1 cellular context compared by ENCODE assay signal in genomic region chr2:241798631-241799521, GRCh38.
TF ChIP-seq lines count a peak whose summit lies in the region.

No MANE protein-coding gene starts in this region.

TF ChIP-seq in HepG2, 621 proteins besides CTCF, POLR2A, EP300 and RAD21 (continues in another document):
- no peak for TF ChIP-seq NBN (conservative IDR thresholded peaks at IDR 0.05)
- no peak for TF ChIP-seq KLF13 (CRISPR knock-in tag; IDR thresholded peaks at IDR 0.05)
- peak; percentile 66; the same call in 1 of the 2 replicates for TF ChIP-seq HIC2 (CRISPR knock-in tag; IDR thresholded peaks at IDR 0.05; ENCODE audit: low read depth)
- TF ChIP-seq SRY (CRISPR knock-in tag; IDR thresholded peaks at IDR 0.05), result no peak
- TF ChIP-seq ZUFSP (CRISPR knock-in tag; IDR thresholded peaks at IDR 0.05; ENCODE audit: borderline replicate concordance), result no peak
- TF ChIP-seq PBX3 (CRISPR knock-in tag; IDR thresholded peaks at IDR 0.05; ENCODE audit: borderline replicate concordance), result no peak
- TF ChIP-seq YEATS2 (CRISPR knock-in tag; IDR thresholded peaks at IDR 0.05; ENCODE audit: borderline replicate concordance), result no peak
- TF ChIP-seq MTF2 (CRISPR knock-in tag; IDR thresholded peaks at IDR 0.05; ENCODE audit: borderline replicate concordance), result no peak
- TF ChIP-seq ZSCAN5A (CRISPR knock-in tag; IDR thresholded peaks at IDR 0.05; ENCODE audit: borderline replicate concordance), result no peak
- TF ChIP-seq MYPOP (CRISPR knock-in tag; IDR thresholded peaks at IDR 0.05), result no peak
- TF ChIP-seq NFAT5 (CRISPR knock-in tag; IDR thresholded peaks at IDR 0.05), result no peak
- no peak for TF ChIP-seq KLF15 (CRISPR knock-in tag; IDR thresholded peaks at IDR 0.05; ENCODE audit: borderline replicate concordance)
- TF ChIP-seq PCBP1 (IDR thresholded peaks at IDR 0.05; ENCODE audit: borderline replicate concordance, low read depth, low read length), result 0 out of 2 replicates have a peak, but pooled peaks have one; percentile 47
- TF ChIP-seq AFF4 (CRISPR knock-in tag; IDR thresholded peaks at IDR 0.05), result no peak
- TF ChIP-seq ZNF609 (CRISPR knock-in tag; IDR thresholded peaks at IDR 0.05; ENCODE audit: borderline replicate concordance), result no peak
- TF ChIP-seq ZFP36 (IDR thresholded peaks at IDR 0.05; ENCODE audit: borderline replicate concordance, low read depth, low read length, partially characterized antibody), result no peak
- no peak for TF ChIP-seq CENPBD1 (CRISPR knock-in tag; IDR thresholded peaks at IDR 0.05; ENCODE audit: borderline replicate concordance, low read depth)
- TF ChIP-seq DDIT3 (CRISPR knock-in tag; IDR thresholded peaks at IDR 0.05), result no peak
